ENCODE assay signal across 1 cellular context in the genomic region with DNA sequence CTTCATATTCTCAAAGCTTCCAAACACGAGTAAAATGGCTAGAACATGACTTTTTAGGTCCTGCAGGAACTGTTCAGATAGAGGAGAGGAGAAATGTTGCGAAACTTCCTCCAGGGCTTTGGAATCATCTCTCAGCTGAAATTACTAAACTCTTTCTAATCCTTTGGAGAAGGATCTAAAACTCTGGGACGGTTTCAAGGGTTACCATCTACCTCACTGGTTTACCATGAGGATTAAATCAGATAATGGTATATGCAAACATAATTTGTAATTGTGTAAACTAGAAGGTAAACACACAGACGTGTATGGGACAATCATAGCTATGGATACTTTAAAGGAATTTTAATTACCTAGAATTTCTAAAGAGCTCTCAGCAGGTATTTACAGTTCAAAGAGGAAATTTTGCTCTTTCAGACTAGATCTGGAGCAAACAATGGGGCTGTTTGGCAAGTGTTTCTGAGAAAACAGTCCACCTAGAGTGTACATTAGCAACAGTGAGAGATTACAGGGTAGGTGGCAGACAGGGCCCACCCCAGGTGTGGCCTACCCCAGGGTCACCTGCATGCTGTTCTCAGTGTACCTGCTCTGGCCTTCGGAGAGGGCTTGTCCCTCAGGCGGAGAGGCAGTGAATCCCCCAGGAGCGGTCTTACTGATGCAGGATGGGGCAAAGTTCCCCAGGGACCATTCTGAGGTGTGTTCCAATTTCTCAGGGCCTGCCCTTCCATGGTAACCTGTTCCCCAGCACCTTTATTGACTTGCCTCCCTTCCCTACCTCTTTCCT.
TF ChIP-seq lines count a peak whose summit lies in the region.

No MANE protein-coding gene starts in this region.

TF ChIP-seq in HepG2, 621 proteins besides CTCF, POLR2A, EP300 and RAD21 (continued from another document and continues in another):
- TF ChIP-seq, protein P1, sequence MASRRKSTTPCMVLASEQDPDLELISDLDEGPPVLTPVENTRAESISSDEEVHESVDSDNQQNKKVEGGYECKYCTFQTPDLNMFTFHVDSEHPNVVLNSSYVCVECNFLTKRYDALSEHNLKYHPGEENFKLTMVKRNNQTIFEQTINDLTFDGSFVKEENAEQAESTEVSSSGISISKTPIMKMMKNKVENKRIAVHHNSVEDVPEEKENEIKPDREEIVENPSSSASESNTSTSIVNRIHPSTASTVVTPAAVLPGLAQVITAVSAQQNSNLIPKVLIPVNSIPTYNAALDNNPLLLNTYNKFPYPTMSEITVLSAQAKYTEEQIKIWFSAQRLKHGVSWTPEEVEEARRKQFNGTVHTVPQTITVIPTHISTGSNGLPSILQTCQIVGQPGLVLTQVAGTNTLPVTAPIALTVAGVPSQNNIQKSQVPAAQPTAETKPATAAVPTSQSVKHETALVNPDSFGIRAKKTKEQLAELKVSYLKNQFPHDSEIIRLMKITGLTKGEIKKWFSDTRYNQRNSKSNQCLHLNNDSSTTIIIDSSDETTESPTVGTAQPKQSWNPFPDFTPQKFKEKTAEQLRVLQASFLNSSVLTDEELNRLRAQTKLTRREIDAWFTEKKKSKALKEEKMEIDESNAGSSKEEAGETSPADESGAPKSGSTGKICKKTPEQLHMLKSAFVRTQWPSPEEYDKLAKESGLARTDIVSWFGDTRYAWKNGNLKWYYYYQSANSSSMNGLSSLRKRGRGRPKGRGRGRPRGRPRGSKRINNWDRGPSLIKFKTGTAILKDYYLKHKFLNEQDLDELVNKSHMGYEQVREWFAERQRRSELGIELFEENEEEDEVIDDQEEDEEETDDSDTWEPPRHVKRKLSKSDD (CRISPR knock-in tag; IDR thresholded peaks at IDR 0.05; ENCODE audit: low read depth) = peak; percentile 65; the same call in 1 of the 2 replicates
- no peak for TF ChIP-seq MTF2 (CRISPR knock-in tag; IDR thresholded peaks at IDR 0.05; ENCODE audit: borderline replicate concordance)
- TF ChIP-seq TBL1XR1 (IDR thresholded peaks at IDR 0.05; ENCODE audit: borderline replicate concordance, low read length, partially characterized antibody) = peak; percentile 64
- TF ChIP-seq KLF16 (CRISPR knock-in tag; IDR thresholded peaks at IDR 0.05) = peak in 1 of 2 experiments; percentile 52; a peak in 1 of 4 replicates
- peak; percentile 58; the same call in 1 of the 2 replicates for TF ChIP-seq ZNF878 (CRISPR knock-in tag; IDR thresholded peaks at IDR 0.05)
- TF ChIP-seq ZSCAN30 (CRISPR knock-in tag; IDR thresholded peaks at IDR 0.05) = peak; percentile 84; the same call in 1 of the 2 replicates
- TF ChIP-seq, protein P2, sequence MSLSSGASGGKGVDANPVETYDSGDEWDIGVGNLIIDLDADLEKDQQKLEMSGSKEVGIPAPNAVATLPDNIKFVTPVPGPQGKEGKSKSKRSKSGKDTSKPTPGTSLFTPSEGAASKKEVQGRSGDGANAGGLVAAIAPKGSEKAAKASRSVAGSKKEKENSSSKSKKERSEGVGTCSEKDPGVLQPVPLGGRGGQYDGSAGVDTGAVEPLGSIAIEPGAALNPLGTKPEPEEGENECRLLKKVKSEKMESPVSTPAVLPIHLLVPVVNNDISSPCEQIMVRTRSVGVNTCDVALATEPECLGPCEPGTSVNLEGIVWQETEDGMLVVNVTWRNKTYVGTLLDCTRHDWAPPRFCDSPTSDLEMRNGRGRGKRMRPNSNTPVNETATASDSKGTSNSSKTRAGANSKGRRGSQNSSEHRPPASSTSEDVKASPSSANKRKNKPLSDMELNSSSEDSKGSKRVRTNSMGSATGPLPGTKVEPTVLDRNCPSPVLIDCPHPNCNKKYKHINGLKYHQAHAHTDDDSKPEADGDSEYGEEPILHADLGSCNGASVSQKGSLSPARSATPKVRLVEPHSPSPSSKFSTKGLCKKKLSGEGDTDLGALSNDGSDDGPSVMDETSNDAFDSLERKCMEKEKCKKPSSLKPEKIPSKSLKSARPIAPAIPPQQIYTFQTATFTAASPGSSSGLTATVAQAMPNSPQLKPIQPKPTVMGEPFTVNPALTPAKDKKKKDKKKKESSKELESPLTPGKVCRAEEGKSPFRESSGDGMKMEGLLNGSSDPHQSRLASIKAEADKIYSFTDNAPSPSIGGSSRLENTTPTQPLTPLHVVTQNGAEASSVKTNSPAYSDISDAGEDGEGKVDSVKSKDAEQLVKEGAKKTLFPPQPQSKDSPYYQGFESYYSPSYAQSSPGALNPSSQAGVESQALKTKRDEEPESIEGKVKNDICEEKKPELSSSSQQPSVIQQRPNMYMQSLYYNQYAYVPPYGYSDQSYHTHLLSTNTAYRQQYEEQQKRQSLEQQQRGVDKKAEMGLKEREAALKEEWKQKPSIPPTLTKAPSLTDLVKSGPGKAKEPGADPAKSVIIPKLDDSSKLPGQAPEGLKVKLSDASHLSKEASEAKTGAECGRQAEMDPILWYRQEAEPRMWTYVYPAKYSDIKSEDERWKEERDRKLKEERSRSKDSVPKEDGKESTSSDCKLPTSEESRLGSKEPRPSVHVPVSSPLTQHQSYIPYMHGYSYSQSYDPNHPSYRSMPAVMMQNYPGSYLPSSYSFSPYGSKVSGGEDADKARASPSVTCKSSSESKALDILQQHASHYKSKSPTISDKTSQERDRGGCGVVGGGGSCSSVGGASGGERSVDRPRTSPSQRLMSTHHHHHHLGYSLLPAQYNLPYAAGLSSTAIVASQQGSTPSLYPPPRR (CRISPR knock-in tag; IDR thresholded peaks at IDR 0.05; ENCODE audit: borderline replicate concordance) = peak; percentile 99
- TF ChIP-seq MIXL1 (CRISPR knock-in tag; IDR thresholded peaks at IDR 0.05) = peak; percentile 91
- TF ChIP-seq TEAD3 (CRISPR knock-in tag; optimal IDR thresholded peaks at IDR 0.05; ENCODE audit: borderline replicate concordance) = peak; percentile 87
- TF ChIP-seq CEBPB (IDR thresholded peaks at IDR 0.05; ENCODE audit: borderline replicate concordance, low read depth, low read length) = peak; percentile 94
- TF ChIP-seq, protein P3, sequence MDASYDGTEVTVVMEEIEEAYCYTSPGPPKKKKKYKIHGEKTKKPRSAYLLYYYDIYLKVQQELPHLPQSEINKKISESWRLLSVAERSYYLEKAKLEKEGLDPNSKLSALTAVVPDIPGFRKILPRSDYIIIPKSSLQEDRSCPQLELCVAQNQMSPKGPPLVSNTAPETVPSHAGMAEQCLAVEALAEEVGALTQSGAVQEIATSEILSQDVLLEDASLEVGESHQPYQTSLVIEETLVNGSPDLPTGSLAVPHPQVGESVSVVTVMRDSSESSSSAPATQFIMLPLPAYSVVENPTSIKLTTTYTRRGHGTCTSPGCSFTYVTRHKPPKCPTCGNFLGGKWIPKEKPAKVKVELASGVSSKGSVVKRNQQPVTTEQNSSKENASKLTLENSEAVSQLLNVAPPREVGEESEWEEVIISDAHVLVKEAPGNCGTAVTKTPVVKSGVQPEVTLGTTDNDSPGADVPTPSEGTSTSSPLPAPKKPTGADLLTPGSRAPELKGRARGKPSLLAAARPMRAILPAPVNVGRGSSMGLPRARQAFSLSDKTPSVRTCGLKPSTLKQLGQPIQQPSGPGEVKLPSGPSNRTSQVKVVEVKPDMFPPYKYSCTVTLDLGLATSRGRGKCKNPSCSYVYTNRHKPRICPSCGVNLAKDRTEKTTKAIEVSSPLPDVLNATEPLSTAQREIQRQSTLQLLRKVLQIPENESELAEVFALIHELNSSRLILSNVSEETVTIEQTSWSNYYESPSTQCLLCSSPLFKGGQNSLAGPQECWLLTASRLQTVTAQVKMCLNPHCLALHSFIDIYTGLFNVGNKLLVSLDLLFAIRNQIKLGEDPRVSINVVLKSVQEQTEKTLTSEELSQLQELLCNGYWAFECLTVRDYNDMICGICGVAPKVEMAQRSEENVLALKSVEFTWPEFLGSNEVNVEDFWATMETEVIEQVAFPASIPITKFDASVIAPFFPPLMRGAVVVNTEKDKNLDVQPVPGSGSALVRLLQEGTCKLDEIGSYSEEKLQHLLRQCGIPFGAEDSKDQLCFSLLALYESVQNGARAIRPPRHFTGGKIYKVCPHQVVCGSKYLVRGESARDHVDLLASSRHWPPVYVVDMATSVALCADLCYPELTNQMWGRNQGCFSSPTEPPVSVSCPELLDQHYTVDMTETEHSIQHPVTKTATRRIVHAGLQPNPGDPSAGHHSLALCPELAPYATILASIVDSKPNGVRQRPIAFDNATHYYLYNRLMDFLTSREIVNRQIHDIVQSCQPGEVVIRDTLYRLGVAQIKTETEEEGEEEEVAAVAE (CRISPR knock-in tag; IDR thresholded peaks at IDR 0.05; ENCODE audit: borderline replicate concordance) = no peak
- TF ChIP-seq, protein P4, sequence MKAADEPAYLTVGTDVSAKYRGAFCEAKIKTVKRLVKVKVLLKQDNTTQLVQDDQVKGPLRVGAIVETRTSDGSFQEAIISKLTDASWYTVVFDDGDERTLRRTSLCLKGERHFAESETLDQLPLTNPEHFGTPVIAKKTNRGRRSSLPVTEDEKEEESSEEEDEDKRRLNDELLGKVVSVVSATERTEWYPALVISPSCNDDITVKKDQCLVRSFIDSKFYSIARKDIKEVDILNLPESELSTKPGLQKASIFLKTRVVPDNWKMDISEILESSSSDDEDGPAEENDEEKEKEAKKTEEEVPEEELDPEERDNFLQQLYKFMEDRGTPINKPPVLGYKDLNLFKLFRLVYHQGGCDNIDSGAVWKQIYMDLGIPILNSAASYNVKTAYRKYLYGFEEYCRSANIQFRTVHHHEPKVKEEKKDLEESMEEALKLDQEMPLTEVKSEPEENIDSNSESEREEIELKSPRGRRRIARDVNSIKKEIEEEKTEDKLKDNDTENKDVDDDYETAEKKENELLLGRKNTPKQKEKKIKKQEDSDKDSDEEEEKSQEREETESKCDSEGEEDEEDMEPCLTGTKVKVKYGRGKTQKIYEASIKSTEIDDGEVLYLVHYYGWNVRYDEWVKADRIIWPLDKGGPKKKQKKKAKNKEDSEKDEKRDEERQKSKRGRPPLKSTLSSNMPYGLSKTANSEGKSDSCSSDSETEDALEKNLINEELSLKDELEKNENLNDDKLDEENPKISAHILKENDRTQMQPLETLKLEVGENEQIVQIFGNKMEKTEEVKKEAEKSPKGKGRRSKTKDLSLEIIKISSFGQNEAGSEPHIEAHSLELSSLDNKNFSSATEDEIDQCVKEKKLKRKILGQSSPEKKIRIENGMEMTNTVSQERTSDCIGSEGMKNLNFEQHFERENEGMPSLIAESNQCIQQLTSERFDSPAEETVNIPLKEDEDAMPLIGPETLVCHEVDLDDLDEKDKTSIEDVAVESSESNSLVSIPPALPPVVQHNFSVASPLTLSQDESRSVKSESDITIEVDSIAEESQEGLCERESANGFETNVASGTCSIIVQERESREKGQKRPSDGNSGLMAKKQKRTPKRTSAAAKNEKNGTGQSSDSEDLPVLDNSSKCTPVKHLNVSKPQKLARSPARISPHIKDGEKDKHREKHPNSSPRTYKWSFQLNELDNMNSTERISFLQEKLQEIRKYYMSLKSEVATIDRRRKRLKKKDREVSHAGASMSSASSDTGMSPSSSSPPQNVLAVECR (CRISPR knock-in tag; IDR thresholded peaks at IDR 0.05; ENCODE audit: borderline replicate concordance) = peak; percentile 28; the same call in 1 of the 2 replicates
- TF ChIP-seq ZSCAN29 (CRISPR knock-in tag; conservative IDR thresholded peaks at IDR 0.05) = peak; percentile 52; the same call in 1 of the 2 replicates
- TF ChIP-seq NCOA2 (CRISPR knock-in tag; IDR thresholded peaks at IDR 0.05) = peak; percentile 96
- TF ChIP-seq, protein P5, sequence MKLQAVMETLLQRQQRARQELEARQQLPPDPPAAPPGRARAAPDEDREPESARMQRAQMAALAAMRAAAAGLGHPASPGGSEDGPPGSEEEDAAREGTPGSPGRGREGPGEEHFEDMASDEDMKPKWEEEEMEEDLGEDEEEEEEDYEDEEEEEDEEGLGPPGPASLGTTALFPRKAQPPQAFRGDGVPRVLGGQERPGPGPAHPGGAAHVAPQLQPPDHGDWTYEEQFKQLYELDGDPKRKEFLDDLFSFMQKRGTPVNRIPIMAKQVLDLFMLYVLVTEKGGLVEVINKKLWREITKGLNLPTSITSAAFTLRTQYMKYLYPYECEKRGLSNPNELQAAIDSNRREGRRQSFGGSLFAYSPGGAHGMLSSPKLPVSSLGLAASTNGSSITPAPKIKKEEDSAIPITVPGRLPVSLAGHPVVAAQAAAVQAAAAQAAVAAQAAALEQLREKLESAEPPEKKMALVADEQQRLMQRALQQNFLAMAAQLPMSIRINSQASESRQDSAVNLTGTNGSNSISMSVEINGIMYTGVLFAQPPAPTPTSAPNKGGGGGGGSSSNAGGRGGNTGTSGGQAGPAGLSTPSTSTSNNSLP (IDR thresholded peaks at IDR 0.05; ENCODE audit: low read depth, low read length) = peak; percentile 100
- peak; percentile 99 for TF ChIP-seq TBX3 (IDR thresholded peaks at IDR 0.05; ENCODE audit: borderline replicate concordance)
- peak; percentile 63 for TF ChIP-seq ZSCAN21 (CRISPR knock-in tag; IDR thresholded peaks at IDR 0.05; ENCODE audit: borderline replicate concordance)
- TF ChIP-seq ZNF605 (CRISPR knock-in tag; IDR thresholded peaks at IDR 0.05) = no peak
- TF ChIP-seq ZFP36L1 (CRISPR knock-in tag; IDR thresholded peaks at IDR 0.05) = peak; percentile 90; the same call in 1 of the 2 replicates
- TF ChIP-seq, protein P6, sequence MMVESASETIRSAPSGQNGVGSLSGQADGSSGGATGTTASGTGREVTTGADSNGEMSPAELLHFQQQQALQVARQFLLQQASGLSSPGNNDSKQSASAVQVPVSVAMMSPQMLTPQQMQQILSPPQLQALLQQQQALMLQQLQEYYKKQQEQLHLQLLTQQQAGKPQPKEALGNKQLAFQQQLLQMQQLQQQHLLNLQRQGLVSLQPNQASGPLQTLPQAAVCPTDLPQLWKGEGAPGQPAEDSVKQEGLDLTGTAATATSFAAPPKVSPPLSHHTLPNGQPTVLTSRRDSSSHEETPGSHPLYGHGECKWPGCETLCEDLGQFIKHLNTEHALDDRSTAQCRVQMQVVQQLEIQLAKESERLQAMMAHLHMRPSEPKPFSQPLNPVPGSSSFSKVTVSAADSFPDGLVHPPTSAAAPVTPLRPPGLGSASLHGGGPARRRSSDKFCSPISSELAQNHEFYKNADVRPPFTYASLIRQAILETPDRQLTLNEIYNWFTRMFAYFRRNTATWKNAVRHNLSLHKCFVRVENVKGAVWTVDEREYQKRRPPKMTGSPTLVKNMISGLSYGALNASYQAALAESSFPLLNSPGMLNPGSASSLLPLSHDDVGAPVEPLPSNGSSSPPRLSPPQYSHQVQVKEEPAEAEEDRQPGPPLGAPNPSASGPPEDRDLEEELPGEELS (CRISPR knock-in tag; IDR thresholded peaks at IDR 0.05) = peak; percentile 98
- TF ChIP-seq, protein P7, sequence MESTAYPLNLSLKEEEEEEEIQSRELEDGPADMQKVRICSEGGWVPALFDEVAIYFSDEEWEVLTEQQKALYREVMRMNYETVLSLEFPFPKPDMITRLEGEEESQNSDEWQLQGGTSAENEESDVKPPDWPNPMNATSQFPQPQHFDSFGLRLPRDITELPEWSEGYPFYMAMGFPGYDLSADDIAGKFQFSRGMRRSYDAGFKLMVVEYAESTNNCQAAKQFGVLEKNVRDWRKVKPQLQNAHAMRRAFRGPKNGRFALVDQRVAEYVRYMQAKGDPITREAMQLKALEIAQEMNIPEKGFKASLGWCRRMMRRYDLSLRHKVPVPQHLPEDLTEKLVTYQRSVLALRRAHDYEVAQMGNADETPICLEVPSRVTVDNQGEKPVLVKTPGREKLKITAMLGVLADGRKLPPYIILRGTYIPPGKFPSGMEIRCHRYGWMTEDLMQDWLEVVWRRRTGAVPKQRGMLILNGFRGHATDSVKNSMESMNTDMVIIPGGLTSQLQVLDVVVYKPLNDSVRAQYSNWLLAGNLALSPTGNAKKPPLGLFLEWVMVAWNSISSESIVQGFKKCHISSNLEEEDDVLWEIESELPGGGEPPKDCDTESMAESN (CRISPR knock-in tag; conservative IDR thresholded peaks at IDR 0.05) = peak; percentile 69
- TF ChIP-seq MTA1 (CRISPR knock-in tag; IDR thresholded peaks at IDR 0.05; ENCODE audit: borderline replicate concordance) = peak; percentile 66; the same call in 1 of the 2 replicates
- no peak for TF ChIP-seq ZKSCAN5 (CRISPR knock-in tag; IDR thresholded peaks at IDR 0.05)
- peak; percentile 76 for TF ChIP-seq RXRA (CRISPR knock-in tag; IDR thresholded peaks at IDR 0.05)
- TF ChIP-seq TCF12 (IDR thresholded peaks at IDR 0.05) = no peak
- TF ChIP-seq TCF12 (CRISPR knock-in tag; IDR thresholded peaks at IDR 0.05) = peak; percentile 76
- 0 out of 2 replicates have a peak, but pooled peaks have one; percentile 49 for TF ChIP-seq ARNT2 (CRISPR knock-in tag; IDR thresholded peaks at IDR 0.05; ENCODE audit: low read depth)
